Comparison of ENCODE assay signal across 24 cellular contexts in genomic region chr12:53964315-53964713, GRCh38. TPM values are rescaled to one million over a fixed set of nuclear protein-coding genes. Genes with fewer than 3 reads are reported as not detected.
DNase-seq lines count a peak whose midpoint lies in the region; ATAC-seq, FAIRE-seq and TF ChIP-seq lines count a peak whose summit lies in the region.
"Had no signal": no experiment of that assay in that cellular context is flagged by ENCODE, and none has a peak within 500 bp of the region (broad histone marks: within the 10 kb centered on the region; RNA-seq: fewer than 3 reads in every experiment).

No MANE protein-coding gene starts in this region.

- H3K4me3 Mint-ChIP-seq in CD4-positive, alpha-beta memory T cell: peak overlapping the region in 7 of 8 donors; percentile 7 to 80 (median 57)
- peak overlapping the region; percentile 32 for H3K4me3 Mint-ChIP-seq in natural killer cell
- peak overlapping the region in 1 of 3 donors; percentile 55 for H3K4me3 Mint-ChIP-seq in T-cell

- no peak for DNase-seq in A549 (ENCODE audit: low read depth in 1 of 2, low spot score in 1 of 2)
- DNase-seq in CD4-positive, alpha-beta memory T cell: no peak
- peak in 1 of 2 experiments; percentile 87 for DNase-seq in SJSA1 (ENCODE audit: low read depth in 1 of 2, low spot score in 2 of 2)
- DNase-seq in natural killer cell: no peak
- no peak for DNase-seq in T-cell
- no peak for DNase-seq in stimulated activated naive CD4-positive, alpha-beta T cell treated with Interleukin-2 at 50 U/mL for 16 hours (lab: John Stamatoyannopoulos, UW)
- no peak for DNase-seq in 8988T
- DNase-seq: activated naive CD4-positive, alpha-beta T cell; KBM-7; NCI-H187; NCI-H748 treated with DMSO at 0.1 percent for 48 hours; posterior cingulate gyrus; SHP77 treated with DMSO at 0.1 percent for 48 hours had no signal

- peaks cover 21 to 46% (median 32%) of the 10 kb centered on the region in 4 donors for H3K4me1 Mint-ChIP-seq in CD4-positive, alpha-beta memory T cell
- H3K4me1 Mint-ChIP-seq in natural killer cell (peaks cover 42 to 44% of the 10 kb centered on the region in 2 donors), T-cell (peaks cover 40 to 44% (median 40%) of the 10 kb centered on the region in 3 donors)

- no peak for TF ChIP-seq EP300 in A549 (IDR thresholded peaks at IDR 0.05)

- FAIRE-seq in A549 (lab: Jason Lieb, UNC): no peak
- FAIRE-seq: GM12878 had no signal

- POLR2A ChIA-PET in A549 (lab: Yijun Ruan, JAX): no interaction called here
- POLR2A ChIA-PET in CD4-positive, alpha-beta memory T cell (lab: Charles Lee; ENCODE audit: partially characterized antibody): no interaction called here
- POLR2A ChIA-PET in T-cell (lab: Charles Lee): no interaction called here

- H3K27ac ChIP-seq in A549: no peak overlapping the region
- no peak overlapping the region for H3K27ac ChIP-seq in CD4-positive, alpha-beta memory T cell (ENCODE audit: low read depth, low read length)
- H3K27ac ChIP-seq in SJSA1: peak overlapping the region; percentile 81

- H3K27ac Mint-ChIP-seq in CD4-positive, alpha-beta memory T cell: peak overlapping the region in 2 of 7 donors; percentile 12 to 68
- H3K27ac Mint-ChIP-seq in natural killer cell (no peak overlapping the region), T-cell (peak overlapping the region in 1 of 2 donors; percentile 65)

- TF ChIP-seq POLR2A in A549 (IDR thresholded peaks at IDR 0.05; ENCODE audit: low read length): no peak

- H3K27me3 ChIP-seq in CD4-positive, alpha-beta memory T cell (ENCODE audit: insufficient read depth, low read length): peaks cover 93% of the 10 kb centered on the region
- no peaks in the 10 kb centered on the region for H3K27me3 ChIP-seq in SJSA1 (replicated peaks)

- TF ChIP-seq CTCF in A549 (IDR thresholded peaks at IDR 0.05) (no peak), natural killer cell (IDR thresholded peaks at IDR 0.05) (no peak)

- H3K4me1 ChIP-seq in A549: peaks cover 9% of the 10 kb centered on the region; the same call in 1 of the 3 replicates
- peaks cover 42% of the 10 kb centered on the region for H3K4me1 ChIP-seq in CD4-positive, alpha-beta memory T cell (ENCODE audit: insufficient read depth, low read length)
- H3K4me1 ChIP-seq in SJSA1 (replicated peaks): peaks cover 34% of the 10 kb centered on the region

- H3K9me3 ChIP-seq in A549: no peaks in the 10 kb centered on the region
- H3K9me3 ChIP-seq in CD4-positive, alpha-beta memory T cell (ENCODE audit: control insufficient read depth in 1 of 2, low read length in 2 of 2): no peaks in the 10 kb centered on the region
- H3K9me3 ChIP-seq in SJSA1 (replicated peaks): no peaks in the 10 kb centered on the region

- CTCF ChIA-PET in A549 (lab: Yijun Ruan, JAX) (interaction anchor here (0.6 to 1.8 kb wide), 4 partner anchors 21 to 196 kb away, joined by 3 to 7 read pairs (median 4); partner anchors contain the start of genes HOXC10 and HOXC13), T-cell (lab: Charles Lee) (no interaction called here)
- CTCF ChIA-PET in CD4-positive, alpha-beta memory T cell (lab: Charles Lee; ENCODE audit: partially characterized antibody): no interaction called here

- peaks cover 0 to 13% (median 4%) of the 10 kb centered on the region in 8 donors for H3K9me3 Mint-ChIP-seq in CD4-positive, alpha-beta memory T cell
- H3K9me3 Mint-ChIP-seq in natural killer cell (no peaks in the 10 kb centered on the region), T-cell (peaks cover 0 to 4% (median 0%) of the 10 kb centered on the region in 3 donors)

- WGBS in A549 (ENCODE audit: missing lambda C conversion rate): 55% methylated on average over 2 of the region's 2 CpGs

- peak overlapping the region; percentile 55 for H3K4me2 ChIP-seq in A549

- ATAC-seq in A549: no peak
- ATAC-seq in natural killer cell: no peak
- no peak for ATAC-seq in GM19023 (IDR thresholded peaks at IDR 0.05; ENCODE audit: unreplicated experiment)
- ATAC-seq in T-cell (replicated peaks in 1 of 4): no peak
- ATAC-seq: GM12878, HCT116, left lobe of liver, sciatic nerve had no signal

- intact Hi-C loops in CD4-positive, alpha-beta memory T cell (cut with micrococcal nuclease): no loop called here
- intact Hi-C loops in natural killer cell (cut with micrococcal nuclease): no loop called here

- H3K4me3 ChIP-seq in A549: no peak overlapping the region
- H3K4me3 ChIP-seq in CD4-positive, alpha-beta memory T cell (ENCODE audit: low read length in 2 of 2): no peak overlapping the region
- H3K4me3 ChIP-seq in SJSA1: peak overlapping the region; percentile 60
- H3K4me3 ChIP-seq: GM12878 had no signal

- peaks cover 0 to 4% of the 10 kb centered on the region in 2 donors for H3K36me3 Mint-ChIP-seq in CD4-positive, alpha-beta memory T cell
- peaks cover 18% of the 10 kb centered on the region for H3K36me3 Mint-ChIP-seq in natural killer cell
- H3K36me3 Mint-ChIP-seq in T-cell: no peaks in the 10 kb centered on the region

- TF ChIP-seq RAD21 in A549 (conservative IDR thresholded peaks at IDR 0.05 in 1 of 2, IDR thresholded peaks at IDR 0.05 in 1 of 2): no peak

- H3K27me3 Mint-ChIP-seq in CD4-positive, alpha-beta memory T cell: peaks cover 75 to 82% of the 10 kb centered on the region in 2 donors
- H3K27me3 Mint-ChIP-seq in natural killer cell (ENCODE audit: low read depth in 2 of 2) (peaks cover 75 to 96% of the 10 kb centered on the region in 2 donors), T-cell (peaks cover 83 to 90% of the 10 kb centered on the region in 2 donors)

- H3K36me3 ChIP-seq in CD4-positive, alpha-beta memory T cell (ENCODE audit: insufficient read depth, low read length): no peaks in the 10 kb centered on the region
- H3K36me3 ChIP-seq in SJSA1: peaks cover 32% of the 10 kb centered on the region

TF ChIP-seq in A549, 52 proteins besides CTCF, POLR2A, EP300 and RAD21 (continues in another document):
- no peak for TF ChIP-seq HEYL (CRISPR knock-in tag; IDR thresholded peaks at IDR 0.05)
- TF ChIP-seq BHLHE40 (IDR thresholded peaks at IDR 0.05; ENCODE audit: low read depth, low read length): no peak
- no peak for TF ChIP-seq ATOH8 (CRISPR knock-in tag; IDR thresholded peaks at IDR 0.05; ENCODE audit: low read depth)

RNA-seq across cellular contexts. Expression of gene HOXC11, which starts 8.6 kb away (rescaled TPM):
- polyA plus RNA-seq in A549 (2011; rRNA removed): 0.58 and 0.73 TPM in 2 replicates
- polyA plus RNA-seq in A549 (2012; cell fraction: cytosol; rRNA removed): 0.28 and 0.41 TPM in 2 replicates
- polyA plus RNA-seq in A549 (2012; cell fraction: nucleus; rRNA removed): 0.40 and 0.78 TPM in 2 replicates
- 0.45 to 0.54 TPM (median 0.45 TPM) in 3 replicates for polyA plus RNA-seq in A549 (2017; fragmentation: RNase III; extraction: RNeasy Plus Mini Kit Qiagen cat#74134 plus additional on column Dnase treatment)
- 0.15 and 0.29 TPM in 2 replicates for polyA minus RNA-seq in A549 (2011; rRNA and poly(A)+ RNA removed)
- not detected for total RNA-seq in CD4-positive, alpha-beta memory T cell
- polyA plus RNA-seq in CD4-positive, alpha-beta memory T cell: not detected
- total RNA-seq in SJSA1 (2014; rRNA removed; shearing (Covaris generic)): 4.3 and 4.6 TPM in 2 replicates
- not detected for total RNA-seq in natural killer cell
- not detected for total RNA-seq in T-cell
- total RNA-seq: dermis microvascular lymphatic vessel endothelial cell; GM12878; HT-29; left lobe of liver; mesenteric fat pad; T-helper 2 cell treated with Interferon-gamma antibody and Interleukin-4, amounts not matched to agents 100 ng/mL and 5 ng/mL, for 36 hours; temporal lobe had no signal
- polyA plus RNA-seq: GM12878, neural cell had no signal

RNA-seq across cellular contexts. Expression of gene HOXC12, which starts 9.6 kb away (rescaled TPM):
- polyA plus RNA-seq in A549 (2011; rRNA removed): not detected in 2 replicates
- polyA plus RNA-seq in A549 (2012; cell fraction: cytosol; rRNA removed): 0.01 TPM in 1 of 2 replicates, not detected in the other
- polyA plus RNA-seq in A549 (2012; cell fraction: nucleus; rRNA removed): 0.05 TPM in 1 of 2 replicates, not detected in the other
- not detected in 3 replicates for polyA plus RNA-seq in A549 (2017; fragmentation: RNase III; extraction: RNeasy Plus Mini Kit Qiagen cat#74134 plus additional on column Dnase treatment)
- polyA minus RNA-seq in A549 (2011; rRNA and poly(A)+ RNA removed): 0.08 TPM in 1 of 2 replicates, not detected in the other
- not detected for total RNA-seq in CD4-positive, alpha-beta memory T cell
- polyA plus RNA-seq in CD4-positive, alpha-beta memory T cell: not detected
- total RNA-seq in SJSA1 (2014; rRNA removed; shearing (Covaris generic)): 8.6 and 11.0 TPM in 2 replicates
- not detected for total RNA-seq in natural killer cell
- total RNA-seq in T-cell: not detected
- total RNA-seq: dermis microvascular lymphatic vessel endothelial cell; GM12878; left lobe of liver; mesenteric fat pad; T-helper 2 cell treated with Interferon-gamma antibody and Interleukin-4, amounts not matched to agents 100 ng/mL and 5 ng/mL, for 36 hours; temporal lobe had no signal
- polyA plus RNA-seq: GM12878, neural cell had no signal

RNA-seq across cellular contexts. Expression of gene HOTAIR, which starts 10.4 kb away (rescaled TPM):
- polyA plus RNA-seq in A549 (2011; rRNA removed) (0.34 and 0.67 TPM in 2 replicates), A549 (2017; fragmentation: RNase III; extraction: RNeasy Plus Mini Kit Qiagen cat#74134 plus additional on column Dnase treatment) (0.35 to 0.71 TPM (median 0.71 TPM) in 3 replicates)
- polyA plus RNA-seq in A549 (2012; cell fraction: cytosol; rRNA removed): 0.13 and 0.19 TPM in 2 replicates
- polyA plus RNA-seq in A549 (2012; cell fraction: nucleus; rRNA removed): 0.12 and 0.23 TPM in 2 replicates
- polyA minus RNA-seq in A549 (2011; rRNA and poly(A)+ RNA removed): 0.15 and 0.17 TPM in 2 replicates
- total RNA-seq in CD4-positive, alpha-beta memory T cell: not detected
- not detected for polyA plus RNA-seq in CD4-positive, alpha-beta memory T cell
- total RNA-seq in SJSA1 (2014; rRNA removed; shearing (Covaris generic)): 11.1 and 13.5 TPM in 2 replicates
- total RNA-seq in natural killer cell (not detected), T-cell (not detected)
- total RNA-seq: dermis microvascular lymphatic vessel endothelial cell; GM12878; left lobe of liver; mesenteric fat pad; T-helper 2 cell treated with Interferon-gamma antibody and Interleukin-4, amounts not matched to agents 100 ng/mL and 5 ng/mL, for 36 hours; temporal lobe had no signal
- polyA plus RNA-seq: GM12878, neural cell had no signal

RNA-seq across cellular contexts. Expression of gene HOXC10, which starts 20.6 kb away (rescaled TPM):
- polyA plus RNA-seq in A549 (2011; rRNA removed): 2.5 and 2.9 TPM in 2 replicates
- 2.3 and 2.4 TPM in 2 replicates for polyA plus RNA-seq in A549 (2012; cell fraction: cytosol; rRNA removed)
- polyA plus RNA-seq in A549 (2012; cell fraction: nucleus; rRNA removed): 1.7 and 2.0 TPM in 2 replicates
- 2.1 to 4.3 TPM (median 3.2 TPM) in 3 replicates for polyA plus RNA-seq in A549 (2017; fragmentation: RNase III; extraction: RNeasy Plus Mini Kit Qiagen cat#74134 plus additional on column Dnase treatment)
- 0.54 and 1.4 TPM in 2 replicates for polyA minus RNA-seq in A549 (2011; rRNA and poly(A)+ RNA removed)
- total RNA-seq in CD4-positive, alpha-beta memory T cell: not detected
- not detected for polyA plus RNA-seq in CD4-positive, alpha-beta memory T cell
- total RNA-seq in SJSA1 (2014; rRNA removed; shearing (Covaris generic)): 3.2 and 7.5 TPM in 2 replicates
- total RNA-seq in natural killer cell: not detected
- total RNA-seq in T-cell: under 1 TPM in 1 of 5 donors, not detected in 4; 0.30 TPM
- total RNA-seq: dermis microvascular lymphatic vessel endothelial cell; HT-29; T-helper 2 cell treated with Interferon-gamma antibody and Interleukin-4, amounts not matched to agents 100 ng/mL and 5 ng/mL, for 36 hours; temporal lobe had no signal
- polyA plus RNA-seq: GM12878, neural cell had no signal

RNA-seq across cellular contexts. Expression of gene HOXC13, which starts 25.7 kb away (rescaled TPM):
- polyA plus RNA-seq in A549 (2011; rRNA removed): 3.9 and 6.4 TPM in 2 replicates
- 7.2 and 8.4 TPM in 2 replicates for polyA plus RNA-seq in A549 (2012; cell fraction: cytosol; rRNA removed)
- 5.6 and 6.1 TPM in 2 replicates for polyA plus RNA-seq in A549 (2012; cell fraction: nucleus; rRNA removed)
- 6.5 to 9.3 TPM (median 7.5 TPM) in 3 replicates for polyA plus RNA-seq in A549 (2017; fragmentation: RNase III; extraction: RNeasy Plus Mini Kit Qiagen cat#74134 plus additional on column Dnase treatment)
- polyA minus RNA-seq in A549 (2011; rRNA and poly(A)+ RNA removed): 4.0 and 4.3 TPM in 2 replicates
- not detected for total RNA-seq in CD4-positive, alpha-beta memory T cell
- not detected for polyA plus RNA-seq in CD4-positive, alpha-beta memory T cell
- total RNA-seq in SJSA1 (2014; rRNA removed; shearing (Covaris generic)): 6.0 and 7.2 TPM in 2 replicates
- total RNA-seq in natural killer cell: not detected
- under 1 TPM in 1 of 5 donors, not detected in 4; 0.12 TPM for total RNA-seq in T-cell
- total RNA-seq: dermis microvascular lymphatic vessel endothelial cell; GM12878; left lobe of liver; mesenteric fat pad; T-helper 2 cell treated with Interferon-gamma antibody and Interleukin-4, amounts not matched to agents 100 ng/mL and 5 ng/mL, for 36 hours; temporal lobe had no signal
- polyA plus RNA-seq: GM12878, neural cell had no signal

Comparison
In these comparisons a context has a peak if more than half of its experiments do, and no peak if none do; other contexts are left out.
1. RNA of gene HOTAIR, which starts 10.4 kb away (total RNA-seq): 11.1 to 13.5 TPM in SJSA1; not detected in CD4-positive, alpha-beta memory T cell, not detected in natural killer cell and not detected in T-cell; every median in the first group is over 10 times any median in the second.